Comparison of ENCODE assay signal across 12 cellular contexts in the genomic region with DNA sequence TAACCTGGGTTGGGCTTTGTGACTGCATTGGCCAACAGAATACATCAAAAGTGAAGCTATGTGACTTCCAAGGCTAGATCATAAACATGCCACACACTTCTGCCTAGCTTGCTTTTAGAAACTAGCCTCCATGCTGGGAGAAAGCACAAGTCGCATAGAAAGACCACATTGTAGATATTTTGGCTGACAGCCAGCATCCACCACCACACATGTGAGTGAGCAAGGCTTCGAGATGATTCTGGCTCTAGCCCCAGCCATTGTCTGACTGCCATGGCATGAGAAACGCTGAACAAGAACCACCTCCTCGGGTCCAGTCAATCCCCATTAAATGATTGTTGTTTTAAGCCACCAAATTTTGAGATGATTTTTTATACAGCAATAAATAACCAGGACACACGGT. TPM values are rescaled to one million over a fixed set of nuclear protein-coding genes. Genes with fewer than 3 reads are reported as not detected.
DNase-seq lines count a peak whose midpoint lies in the region; ATAC-seq and TF ChIP-seq lines count a peak whose summit lies in the region.
"Had no signal": no experiment of that assay in that cellular context is flagged by ENCODE, and none has a peak within 500 bp of the region (broad histone marks: within the 10 kb centered on the region; RNA-seq: fewer than 3 reads in every experiment).

No MANE protein-coding gene starts in this region.

- intact Hi-C loops in Caco-2 (cut with micrococcal nuclease; ENCODE audit: unreplicated experiment) = no loop called here

- no peak for TF ChIP-seq CTCF in Caco-2 (IDR thresholded peaks at IDR 0.05; ENCODE audit: insufficient read depth in 1 of 2, low read depth in 1 of 2, low read length in 1 of 2, severe bottlenecking in 1 of 2, unreplicated experiment in 1 of 2)

- peak; percentile 66 for DNase-seq in DMS79 treated with DMSO at 0.1 percent for 48 hours (lab: John Stamatoyannopoulos, UW)
- DNase-seq in KBM-7 = peak; percentile 6
- peak; percentile 75 for DNase-seq in astrocyte of the hippocampus (ENCODE audit: low read depth, low spot score)
- peak; percentile 62 for DNase-seq in iris pigment epithelial cell (ENCODE audit: low read depth)
- no peak for DNase-seq in cerebellum (ENCODE audit: low spot score)
- DNase-seq in activated naive CD4-positive, alpha-beta T cell treated with anti-CD3 and anti-CD28 coated beads, Interleukin-2, amount 50 U/mL, for 72 hours (ENCODE audit: low spot score in 2 of 2) = no peak
- no peak for DNase-seq in Caco-2
- DNase-seq: activated naive CD4-positive, alpha-beta T cell treated with Interleukin-2 at 50 U/mL for 16 hours; naive thymus-derived CD8-positive, alpha-beta T cell; T-helper 9 cell had no signal

- H3K9me3 Mint-ChIP-seq in activated naive CD4-positive, alpha-beta T cell treated with anti-CD3 and anti-CD28 coated beads, Interleukin-2, amount 50 U/mL, for 72 hours = no peaks in the 10 kb centered on the region
- H3K9me3 Mint-ChIP-seq in Caco-2 (ENCODE audit: unreplicated experiment) = no peaks in the 10 kb centered on the region
- H3K9me3 Mint-ChIP-seq: naive thymus-derived CD8-positive, alpha-beta T cell had no signal

- H3K36me3 Mint-ChIP-seq in activated naive CD4-positive, alpha-beta T cell treated with anti-CD3 and anti-CD28 coated beads, Interleukin-2, amount 50 U/mL, for 72 hours = no peaks in the 10 kb centered on the region
- H3K36me3 Mint-ChIP-seq in Caco-2 (ENCODE audit: insufficient read depth, unreplicated experiment) = peaks cover 6% of the 10 kb centered on the region
- H3K36me3 Mint-ChIP-seq: naive thymus-derived CD8-positive, alpha-beta T cell had no signal

- H3K4me3 ChIP-seq in Caco-2 (ENCODE audit: low read depth, low read length) = no peak overlapping the region
- H3K4me3 ChIP-seq: thoracic aorta had no signal

- ATAC-seq in HG02840 (IDR thresholded peaks at IDR 0.05; ENCODE audit: low FRiP score, unreplicated experiment) = no peak
- no peak for ATAC-seq in activated naive CD4-positive, alpha-beta T cell treated with anti-CD3 and anti-CD28 coated beads, Interleukin-2, amount 50 U/mL, for 72 hours
- ATAC-seq: naive thymus-derived CD8-positive, alpha-beta T cell had no signal

- in situ Hi-C loops in KBM-7 (cut with MboI; ENCODE audit: low pct_unique_long_range_greater_than_20kb, low sequenced_read_pairs) = no loop called here

- H3K27me3 Mint-ChIP-seq in Caco-2 (ENCODE audit: insufficient read depth, unreplicated experiment) = no peaks in the 10 kb centered on the region

- H3K27me3 ChIP-seq in Caco-2 (replicated peaks; ENCODE audit: control insufficient read depth, insufficient read depth, low read length) = no peaks in the 10 kb centered on the region

- POLR2A ChIA-PET in Caco-2 (lab: Charles Lee) = interaction anchor here (1.7 kb wide), 1 partner anchor 88 kb away, joined by 8 read pairs; no protein-coding TSS in a partner anchor

- no TSS peak for BruUV-seq in Caco-2 (replicated peaks; lab: Mats Ljungman, UMichigan)

- CTCF ChIA-PET in Caco-2 (lab: Charles Lee) = no interaction called here

- no peak overlapping the region for H3K4me3 Mint-ChIP-seq in Caco-2 (ENCODE audit: unreplicated experiment)
- H3K4me3 Mint-ChIP-seq: naive thymus-derived CD8-positive, alpha-beta T cell had no signal

- no peaks in the 10 kb centered on the region for H3K36me3 ChIP-seq in Caco-2 (ENCODE audit: control insufficient read depth, insufficient read depth, low read length)
- H3K36me3 ChIP-seq: thoracic aorta had no signal

- H3K9me3 ChIP-seq in Caco-2 = no peaks in the 10 kb centered on the region
- H3K9me3 ChIP-seq: thoracic aorta had no signal

- no peak overlapping the region for H3K27ac Mint-ChIP-seq in activated naive CD4-positive, alpha-beta T cell treated with anti-CD3 and anti-CD28 coated beads, Interleukin-2, amount 50 U/mL, for 72 hours
- H3K27ac Mint-ChIP-seq in Caco-2 (ENCODE audit: unreplicated experiment) = no peak overlapping the region
- H3K27ac Mint-ChIP-seq: naive thymus-derived CD8-positive, alpha-beta T cell had no signal

- peaks cover 43% of the 10 kb centered on the region for H3K4me1 ChIP-seq in Caco-2

- peaks cover 38% of the 10 kb centered on the region for H3K4me1 Mint-ChIP-seq in Caco-2 (ENCODE audit: low read depth, unreplicated experiment)

RNA-seq across cellular contexts. Expression of gene CALM2, which starts 45.6 kb away (rescaled TPM):
- 526 TPM for total RNA-seq in cerebellum
- 100 to 1,000 TPM; 327 to 430 TPM for total RNA-seq in activated naive CD4-positive, alpha-beta T cell treated with anti-CD3 and anti-CD28 coated beads, Interleukin-2, amount 50 U/mL, for 72 hours
- 806 and 843 TPM in 2 replicates for total RNA-seq in Caco-2 (2022)

Comparison
In these comparisons a context has a peak if more than half of its experiments do, and no peak if none do; other contexts are left out.
1. DNase-seq: peak in DMS79 treated with DMSO at 0.1 percent for 48 hours (single experiment), KBM-7 (single experiment), astrocyte of the hippocampus (single experiment) and iris pigment epithelial cell (single experiment); none in cerebellum (single experiment), activated naive CD4-positive, alpha-beta T cell treated with anti-CD3 and anti-CD28 coated beads, Interleukin-2, amount 50 U/mL, for 72 hours (0 of 2) and Caco-2 (0 of 2).